ENCODE assay signal across 22 cellular contexts in genomic region chr12:39224971-39225370, GRCh38.
DNase-seq lines count a peak whose midpoint lies in the region; ATAC-seq and TF ChIP-seq lines count a peak whose summit lies in the region.
"Had no signal": no experiment of that assay in that cellular context is flagged by ENCODE, and none has a peak within 500 bp of the region (broad histone marks: within the 10 kb centered on the region; RNA-seq: fewer than 3 reads in every experiment).

No MANE protein-coding gene starts in this region.

- H4K91ac ChIP-seq in mesenchymal stem cell (ENCODE audit: low read length) = no peak overlapping the region

- no peak overlapping the region for H2BK120ac ChIP-seq in mesenchymal stem cell (ENCODE audit: low read depth, low read length)

- no peak overlapping the region for H2BK15ac ChIP-seq in mesenchymal stem cell (ENCODE audit: low read depth, poor library complexity, severe bottlenecking)

- no peak for TF ChIP-seq CTCF in epithelial cell of esophagus (IDR thresholded peaks at IDR 0.05; ENCODE audit: insufficient read depth, low read depth, low read length, missing control alignments)
- TF ChIP-seq CTCF in osteocyte (IDR thresholded peaks at IDR 0.05) = no peak
- no peak for TF ChIP-seq CTCF in mammary epithelial cell (conservative IDR thresholded peaks at IDR 0.05 in 1 of 2, IDR thresholded peaks at IDR 0.05 in 1 of 2; ENCODE audit: extremely low read depth in 1 of 2, insufficient read depth in 1 of 2, low read depth in 1 of 2, low read length in 2 of 2)

- H3K27me3 ChIP-seq in mesenchymal stem cell (ENCODE audit: control insufficient read depth in 1 of 2, insufficient read depth in 1 of 2, low read length in 2 of 2) (no peaks in the 10 kb centered on the region), mammary epithelial cell (ENCODE audit: insufficient read depth, low read length) (no peaks in the 10 kb centered on the region)
- H3K27me3 ChIP-seq: BLaER1 treated with 17β-estradiol and CSF1 and Interleukin-3, amounts not matched to agents 10 nM and 100 nM had no signal

- H3K9ac ChIP-seq in mesenchymal stem cell (ENCODE audit: low read length) (no peak overlapping the region), mammary epithelial cell (ENCODE audit: insufficient read depth, low read length) (no peak overlapping the region)
- H3K9ac ChIP-seq: BLaER1 treated with 17β-estradiol and CSF1 and Interleukin-3, amounts not matched to agents 10 nM and 100 nM had no signal

- H3K36me3 ChIP-seq in mesenchymal stem cell (ENCODE audit: control insufficient read depth in 1 of 2, insufficient read depth in 2 of 2, low read depth in 1 of 2, low read length in 2 of 2) (no peaks in the 10 kb centered on the region), mammary epithelial cell (ENCODE audit: insufficient read depth, low read length) (no peaks in the 10 kb centered on the region)
- H3K36me3 ChIP-seq: BLaER1 treated with 17β-estradiol and CSF1 and Interleukin-3, amounts not matched to agents 10 nM and 100 nM had no signal

- CTCF ChIA-PET in mammary epithelial cell (lab: Charles Lee; ENCODE audit: low non-redundant PET) = no interaction called here

- DNase-seq in NCI-H226 (peak; percentile 53), epithelial cell of esophagus (ENCODE audit: low read depth) (peak; percentile 11), mesenchymal stem cell (peak; percentile 28), osteocyte (ENCODE audit: extremely low spot score, unreplicated experiment) (no peak), mammary epithelial cell (no peak), cerebellar cortex (ENCODE audit: low spot score) (no peak)
- DNase-seq: 8988T; ACHN; Caco-2; Calu3; CD4-positive, alpha-beta T cell; CD8-positive, alpha-beta T cell; DMS53; DMS79; DND-41; EL; GDM1 had no signal

- no peaks in the 10 kb centered on the region for H4K20me1 ChIP-seq in mammary epithelial cell (ENCODE audit: insufficient read depth, low read length)
- H4K20me1 ChIP-seq: BLaER1 treated with 17β-estradiol and CSF1 and Interleukin-3, amounts not matched to agents 10 nM and 100 nM had no signal

- peak overlapping the region; percentile 29 to 31 for H3K4ac ChIP-seq in mesenchymal stem cell (ENCODE audit: low read depth in 1 of 2, low read length in 2 of 2)

- peak overlapping the region; percentile 45 for H4K8ac ChIP-seq in mesenchymal stem cell (ENCODE audit: low read length)

- peak overlapping the region in 1 of 2 experiments; percentile 29 for H2BK12ac ChIP-seq in mesenchymal stem cell (ENCODE audit: low read length in 2 of 2)

- H3K9me3 ChIP-seq in mesenchymal stem cell (ENCODE audit: control insufficient read depth, low read length) (peaks cover 17% of the 10 kb centered on the region), mammary epithelial cell (replicated peaks; ENCODE audit: insufficient read depth, low read length) (no peaks in the 10 kb centered on the region)
- H3K9me3 ChIP-seq: Caco-2 had no signal

- no peak overlapping the region for H3K14ac ChIP-seq in mesenchymal stem cell (ENCODE audit: low read length in 2 of 2)

- BruUV-seq in mammary epithelial cell (replicated peaks; lab: Mats Ljungman, UMichigan) = no TSS peak

- H3K27ac Mint-ChIP-seq in osteocyte (ENCODE audit: unreplicated experiment) = no peak overlapping the region
- H3K27ac Mint-ChIP-seq: B cell; CD4-positive, alpha-beta T cell; CD8-positive, alpha-beta T cell had no signal

- H3K4me1 ChIP-seq in mesenchymal stem cell (ENCODE audit: control insufficient read depth, insufficient read depth, low read depth, low read length) = no peaks in the 10 kb centered on the region
- H3K4me1 ChIP-seq in mammary epithelial cell (ENCODE audit: insufficient read depth, low read length) = no peaks in the 10 kb centered on the region
- H3K4me1 ChIP-seq: BLaER1 treated with 17β-estradiol and CSF1 and Interleukin-3, amounts not matched to agents 10 nM and 100 nM; Caco-2 had no signal

- peaks cover 11% of the 10 kb centered on the region for H3K9me3 Mint-ChIP-seq in osteocyte (ENCODE audit: unreplicated experiment)

- no peaks in the 10 kb centered on the region for H3K27me3 Mint-ChIP-seq in osteocyte (ENCODE audit: unreplicated experiment)
- H3K27me3 Mint-ChIP-seq: B cell; CD4-positive, alpha-beta T cell had no signal

- H2AK5ac ChIP-seq in mesenchymal stem cell (ENCODE audit: low read length, severe bottlenecking) = no peak overlapping the region

- H3K4me3 Mint-ChIP-seq in osteocyte (ENCODE audit: unreplicated experiment) = no peak overlapping the region
- H3K4me3 Mint-ChIP-seq: B cell; CD4-positive, alpha-beta T cell; CD8-positive, alpha-beta T cell had no signal

- H3K4me1 Mint-ChIP-seq in osteocyte (ENCODE audit: unreplicated experiment) = no peaks in the 10 kb centered on the region
- H3K4me1 Mint-ChIP-seq: B cell had no signal

- no peaks in the 10 kb centered on the region for H3K79me1 ChIP-seq in mesenchymal stem cell (replicated peaks; ENCODE audit: low read length, poor library complexity, severe bottlenecking)

- dilution Hi-C loops in mammary epithelial cell (cut with HindIII; ENCODE audit: low sequenced_read_pairs) = no loop called here

- no peak overlapping the region for H3K27ac ChIP-seq in mesenchymal stem cell (ENCODE audit: low read length, poor library complexity, severe bottlenecking)
- H3K27ac ChIP-seq in mammary epithelial cell (ENCODE audit: insufficient read depth, low read depth, low read length) = no peak overlapping the region
- H3K27ac ChIP-seq: BLaER1 treated with 17β-estradiol and CSF1 and Interleukin-3, amounts not matched to agents 10 nM and 100 nM; C4-2B had no signal

- no peak overlapping the region for H3K23ac ChIP-seq in mesenchymal stem cell (ENCODE audit: low read length in 2 of 2)

- H3K4me2 ChIP-seq in mesenchymal stem cell (ENCODE audit: low read length, poor library complexity, severe bottlenecking) = no peak overlapping the region
- no peak overlapping the region for H3K4me2 ChIP-seq in mammary epithelial cell (ENCODE audit: insufficient read depth, low read depth, low read length)
- H3K4me2 ChIP-seq: BLaER1 treated with 17β-estradiol and CSF1 and Interleukin-3, amounts not matched to agents 10 nM and 100 nM had no signal

- in situ Hi-C loops in mammary epithelial cell (cut with MboI; ENCODE audit: low sequenced_read_pairs in 2 of 2) = no loop called here

- H2AFZ ChIP-seq in mesenchymal stem cell (ENCODE audit: low read depth, low read length) (no peak overlapping the region), mammary epithelial cell (ENCODE audit: low read depth, low read length) (no peak overlapping the region)

- peak overlapping the region in 1 of 2 experiments; percentile 8 for H3K18ac ChIP-seq in mesenchymal stem cell (ENCODE audit: low read depth in 1 of 2, low read length in 2 of 2)

- no peak overlapping the region for H3K4me3 ChIP-seq in epithelial cell of esophagus (ENCODE audit: low read length)
- no peak overlapping the region for H3K4me3 ChIP-seq in mesenchymal stem cell (ENCODE audit: insufficient read depth in 1 of 2, low read depth in 1 of 2, low read length in 2 of 2)
- H3K4me3 ChIP-seq in mammary epithelial cell (replicated peaks in 1 of 3; ENCODE audit: insufficient read depth in 1 of 3, low read depth in 2 of 3, low read length in 3 of 3) = no peak overlapping the region
- H3K4me3 ChIP-seq: BLaER1 treated with 17β-estradiol and CSF1 and Interleukin-3, amounts not matched to agents 10 nM and 100 nM; GM12878 had no signal

- H2BK5ac ChIP-seq in mesenchymal stem cell (ENCODE audit: low read depth, low read length, poor library complexity, severe bottlenecking) = no peak overlapping the region

- intact Hi-C loops in mammary epithelial cell (cut with micrococcal nuclease) = no loop called here

- no peaks in the 10 kb centered on the region for H3K36me3 Mint-ChIP-seq in osteocyte (ENCODE audit: unreplicated experiment)
- H3K36me3 Mint-ChIP-seq: CD8-positive, alpha-beta T cell had no signal

- no peak for ATAC-seq in HG03520 (IDR thresholded peaks at IDR 0.05; ENCODE audit: unreplicated experiment)
- ATAC-seq: CD8-positive, alpha-beta T cell; GM12878 had no signal

- H3K79me2 ChIP-seq in mammary epithelial cell (ENCODE audit: insufficient read depth, low read length) = no peaks in the 10 kb centered on the region

Comparison
In these comparisons a context has a peak if more than half of its experiments do, and no peak if none do; other contexts are left out.
1. DNase-seq: peak in NCI-H226 (single experiment), epithelial cell of esophagus (single experiment) and mesenchymal stem cell (single experiment); none in osteocyte (single experiment), mammary epithelial cell (single experiment) and cerebellar cortex (single experiment).